In the genomic region with DNA sequence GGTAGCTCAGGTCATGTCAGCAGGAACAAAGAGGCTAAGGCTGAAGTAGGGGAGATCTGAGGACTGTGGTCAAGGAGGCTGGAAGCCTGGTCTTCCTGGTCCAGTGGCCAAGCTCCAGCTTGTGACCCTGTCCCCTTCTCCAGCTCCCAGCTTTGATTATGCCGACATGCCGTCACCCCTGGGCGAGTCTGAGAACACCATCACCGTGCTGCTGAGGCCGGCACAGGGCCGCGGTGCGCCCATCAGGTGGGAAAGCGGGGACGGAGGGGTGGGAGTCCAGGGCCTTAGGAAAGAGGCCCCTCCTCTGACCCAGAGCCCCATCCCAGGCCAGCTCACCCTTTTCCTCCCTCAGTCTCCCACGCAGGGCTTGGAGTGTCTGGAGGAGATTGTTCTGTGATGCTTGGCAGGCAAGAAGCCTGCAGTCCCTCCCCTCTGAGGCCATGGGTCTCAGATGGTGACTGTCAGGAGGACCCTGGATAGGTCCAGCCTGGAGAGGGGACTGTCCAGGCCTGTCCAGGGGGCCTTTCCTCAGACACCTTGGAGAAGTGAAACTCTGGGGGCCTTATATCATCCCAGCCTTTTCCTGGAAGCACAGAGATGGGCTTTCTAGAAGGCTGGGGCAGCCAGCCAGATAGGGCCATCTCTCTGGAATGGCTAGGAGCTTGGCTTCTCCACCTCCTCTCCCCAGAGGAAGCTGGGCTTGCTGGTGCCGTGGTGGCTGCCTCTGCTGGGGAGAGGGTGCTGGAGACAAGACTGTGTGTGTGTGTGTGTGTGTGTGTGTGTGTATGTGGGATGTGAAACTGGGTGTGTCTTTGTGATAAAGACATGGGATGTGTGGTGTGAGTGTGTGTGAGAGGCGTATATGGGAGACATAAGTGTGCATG, we compare ENCODE assay signal across 2 cellular contexts.
TF ChIP-seq lines count a peak whose summit lies in the region.

No MANE protein-coding gene starts in this region.

TF ChIP-seq in IMR-90, 13 proteins besides CTCF, POLR2A, EP300 and RAD21:
- TF ChIP-seq FOS (IDR thresholded peaks at IDR 0.05; ENCODE audit: low read depth, low read length) (no peak), MXI1 (IDR thresholded peaks at IDR 0.05; ENCODE audit: borderline replicate concordance, low read depth, low read length) (no peak), BHLHE40 (IDR thresholded peaks at IDR 0.05; ENCODE audit: low read depth, low read length) (no peak), RFX5 (IDR thresholded peaks at IDR 0.05; ENCODE audit: low read depth, low read length) (no peak), CHD1 (IDR thresholded peaks at IDR 0.05; ENCODE audit: low read depth, low read length) (no peak), CEBPB (IDR thresholded peaks at IDR 0.05; ENCODE audit: low read depth, low read length) (no peak), MAFK (IDR thresholded peaks at IDR 0.05; ENCODE audit: low read depth, low read length) (no peak), RCOR1 (IDR thresholded peaks at IDR 0.05; ENCODE audit: insufficient replicate concordance, low read length) (no peak)
- TF ChIP-seq, protein P1, sequence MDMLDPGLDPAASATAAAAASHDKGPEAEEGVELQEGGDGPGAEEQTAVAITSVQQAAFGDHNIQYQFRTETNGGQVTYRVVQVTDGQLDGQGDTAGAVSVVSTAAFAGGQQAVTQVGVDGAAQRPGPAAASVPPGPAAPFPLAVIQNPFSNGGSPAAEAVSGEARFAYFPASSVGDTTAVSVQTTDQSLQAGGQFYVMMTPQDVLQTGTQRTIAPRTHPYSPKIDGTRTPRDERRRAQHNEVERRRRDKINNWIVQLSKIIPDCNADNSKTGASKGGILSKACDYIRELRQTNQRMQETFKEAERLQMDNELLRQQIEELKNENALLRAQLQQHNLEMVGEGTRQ (IDR thresholded peaks at IDR 0.05; ENCODE audit: low read depth, low read length), result no peak
- TF ChIP-seq, protein P2, sequence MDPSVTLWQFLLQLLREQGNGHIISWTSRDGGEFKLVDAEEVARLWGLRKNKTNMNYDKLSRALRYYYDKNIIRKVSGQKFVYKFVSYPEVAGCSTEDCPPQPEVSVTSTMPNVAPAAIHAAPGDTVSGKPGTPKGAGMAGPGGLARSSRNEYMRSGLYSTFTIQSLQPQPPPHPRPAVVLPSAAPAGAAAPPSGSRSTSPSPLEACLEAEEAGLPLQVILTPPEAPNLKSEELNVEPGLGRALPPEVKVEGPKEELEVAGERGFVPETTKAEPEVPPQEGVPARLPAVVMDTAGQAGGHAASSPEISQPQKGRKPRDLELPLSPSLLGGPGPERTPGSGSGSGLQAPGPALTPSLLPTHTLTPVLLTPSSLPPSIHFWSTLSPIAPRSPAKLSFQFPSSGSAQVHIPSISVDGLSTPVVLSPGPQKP (IDR thresholded peaks at IDR 0.05; ENCODE audit: borderline replicate concordance, low read depth, low read length), result no peak

TF ChIP-seq in K562, 482 proteins besides CTCF, POLR2A, EP300 and RAD21:
- TF ChIP-seq OTX1 (CRISPR knock-in tag; IDR thresholded peaks at IDR 0.05) (0 out of 2 replicates have a peak, but pooled peaks have one; percentile 48), SAFB2 (IDR thresholded peaks at IDR 0.05; ENCODE audit: borderline replicate concordance, low read depth, low read length, severe bottlenecking) (no peak), NFYB (IDR thresholded peaks at IDR 0.05; ENCODE audit: extremely low read depth, insufficient read length) (no peak), POLR3A (IDR thresholded peaks at IDR 0.05; ENCODE audit: borderline replicate concordance, extremely low read depth, insufficient read depth, insufficient read length) (no peak), SMAD2 (IDR thresholded peaks at IDR 0.05; ENCODE audit: low read depth, low read length) (no peak), SMC3 (conservative IDR thresholded peaks at IDR 0.05; ENCODE audit: insufficient read depth, low read depth, low read length) (no peak)
